ENCODE assay signal across 8 cellular contexts in genomic region chr6:149065658-149066556, GRCh38.
DNase-seq lines count a peak whose midpoint lies in the region; ATAC-seq and TF ChIP-seq lines count a peak whose summit lies in the region.

No MANE protein-coding gene starts in this region.

- no peaks in the 10 kb centered on the region for H3K9me2 ChIP-seq in Karpas-422 (replicated peaks; ENCODE audit: insufficient read depth, low read length)

- H3K36me3 Mint-ChIP-seq in activated naive CD8-positive, alpha-beta T cell treated with anti-CD3 and anti-CD28 coated beads, Interleukin-2, amount 50 U/mL, for 24 hours (ENCODE audit: low read depth) = no peaks in the 10 kb centered on the region
- no peaks in the 10 kb centered on the region for H3K36me3 Mint-ChIP-seq in stimulated activated naive B cell treated with anti-CD40 and anti-IgM and Interleukin-4, amounts not matched to agents 10 μg/mL and 1 μg/mL and 100 μg/mL, for 72 hours
- H3K36me3 Mint-ChIP-seq in nephron progenitor cell (ENCODE audit: low read depth) = peaks cover 4% of the 10 kb centered on the region

- no peak overlapping the region for H3K27ac ChIP-seq in Karpas-422 (ENCODE audit: low read length)

- H3K4me3 Mint-ChIP-seq in activated naive CD8-positive, alpha-beta T cell treated with anti-CD3 and anti-CD28 coated beads, Interleukin-2, amount 50 U/mL, for 24 hours = peak overlapping the region; percentile 38
- peak overlapping the region; percentile 29 to 65 for H3K4me3 Mint-ChIP-seq in stimulated activated naive B cell treated with anti-CD40 and anti-IgM and Interleukin-4, amounts not matched to agents 10 μg/mL and 1 μg/mL and 100 μg/mL, for 72 hours
- H3K4me3 Mint-ChIP-seq in nephron progenitor cell = no peak overlapping the region

- no peaks in the 10 kb centered on the region for H3K79me2 ChIP-seq in Karpas-422 (ENCODE audit: low read length)

- H3K9me3 ChIP-seq in Karpas-422 (ENCODE audit: low read length) = no peaks in the 10 kb centered on the region

- peak; percentile 53 for DNase-seq in Karpas-422
- DNase-seq in activated naive CD8-positive, alpha-beta T cell treated with anti-CD3 and anti-CD28 coated beads, Interleukin-2, amount 50 U/mL, for 24 hours = no peak
- peak; percentile 66 for DNase-seq in stimulated activated naive B cell treated with anti-CD40 and anti-IgM and Interleukin-4, amounts not matched to agents 10 μg/mL and 1 μg/mL and 100 μg/mL, for 72 hours
- DNase-seq in NCI-H2227 (lab: John Stamatoyannopoulos, UW; ENCODE audit: unreplicated experiment) = no peak
- no peak for DNase-seq in nephron progenitor cell
- DNase-seq in GM03348 (ENCODE audit: low spot score) = no peak

- no peak for TF ChIP-seq CTCF in nephron progenitor cell (IDR thresholded peaks at IDR 0.05)

- peaks cover 33% of the 10 kb centered on the region for H3K4me1 Mint-ChIP-seq in activated naive CD8-positive, alpha-beta T cell treated with anti-CD3 and anti-CD28 coated beads, Interleukin-2, amount 50 U/mL, for 24 hours
- peaks cover 28 to 57% of the 10 kb centered on the region in 2 donors for H3K4me1 Mint-ChIP-seq in stimulated activated naive B cell treated with anti-CD40 and anti-IgM and Interleukin-4, amounts not matched to agents 10 μg/mL and 1 μg/mL and 100 μg/mL, for 72 hours
- peaks cover 24% of the 10 kb centered on the region for H3K4me1 Mint-ChIP-seq in nephron progenitor cell

- peaks cover 11% of the 10 kb centered on the region for H3K4me1 ChIP-seq in Karpas-422 (ENCODE audit: low read length)

- H3K27me3 ChIP-seq in Karpas-422 (ENCODE audit: low read length) = no peaks in the 10 kb centered on the region

- peak overlapping the region; percentile 81 for H3K27ac Mint-ChIP-seq in activated naive CD8-positive, alpha-beta T cell treated with anti-CD3 and anti-CD28 coated beads, Interleukin-2, amount 50 U/mL, for 24 hours
- peak overlapping the region; percentile 43 for H3K27ac Mint-ChIP-seq in stimulated activated naive B cell treated with anti-CD40 and anti-IgM and Interleukin-4, amounts not matched to agents 10 μg/mL and 1 μg/mL and 100 μg/mL, for 72 hours
- H3K27ac Mint-ChIP-seq in nephron progenitor cell = no peak overlapping the region

- no peak overlapping the region for H3K4me2 ChIP-seq in Karpas-422 (ENCODE audit: low read depth, low read length, poor library complexity, severe bottlenecking)

- peak; percentile 93 for ATAC-seq in GM18508 (IDR thresholded peaks at IDR 0.05; ENCODE audit: insufficient read depth, unreplicated experiment)
- ATAC-seq in GM21576 (IDR thresholded peaks at IDR 0.05; ENCODE audit: unreplicated experiment) = peak; percentile 98
- peak; percentile 88 for ATAC-seq in activated naive CD8-positive, alpha-beta T cell treated with anti-CD3 and anti-CD28 coated beads, Interleukin-2, amount 50 U/mL, for 24 hours
- ATAC-seq in stimulated activated naive B cell treated with anti-CD40 and anti-IgM and Interleukin-4, amounts not matched to agents 10 μg/mL and 1 μg/mL and 100 μg/mL, for 72 hours (replicated peaks) = peak; percentile 99

- H3K36me3 ChIP-seq in Karpas-422 (ENCODE audit: insufficient read depth, low read length) = no peaks in the 10 kb centered on the region

- no peak overlapping the region for H3K4me3 ChIP-seq in Karpas-422 (ENCODE audit: low read length)

- H4K20me1 ChIP-seq in Karpas-422 (ENCODE audit: insufficient read depth, low read depth, low read length) = no peaks in the 10 kb centered on the region

- H3K9ac ChIP-seq in Karpas-422 (ENCODE audit: low read length) = 0 out of 2 replicates have a peak overlapping the region, but pooled peaks have one; percentile 18

- H3K27me3 Mint-ChIP-seq in activated naive CD8-positive, alpha-beta T cell treated with anti-CD3 and anti-CD28 coated beads, Interleukin-2, amount 50 U/mL, for 24 hours = no peaks in the 10 kb centered on the region
- H3K27me3 Mint-ChIP-seq in stimulated activated naive B cell treated with anti-CD40 and anti-IgM and Interleukin-4, amounts not matched to agents 10 μg/mL and 1 μg/mL and 100 μg/mL, for 72 hours = no peaks in the 10 kb centered on the region
- H3K27me3 Mint-ChIP-seq in nephron progenitor cell (ENCODE audit: low read depth, poor library complexity) = peaks cover 4% of the 10 kb centered on the region

- H3K9me3 Mint-ChIP-seq in activated naive CD8-positive, alpha-beta T cell treated with anti-CD3 and anti-CD28 coated beads, Interleukin-2, amount 50 U/mL, for 24 hours = no peaks in the 10 kb centered on the region
- no peaks in the 10 kb centered on the region for H3K9me3 Mint-ChIP-seq in stimulated activated naive B cell treated with anti-CD40 and anti-IgM and Interleukin-4, amounts not matched to agents 10 μg/mL and 1 μg/mL and 100 μg/mL, for 72 hours
- no peaks in the 10 kb centered on the region for H3K9me3 Mint-ChIP-seq in nephron progenitor cell

- peak overlapping the region; percentile 8; the same call in 1 of the 2 replicates for H2AFZ ChIP-seq in Karpas-422 (ENCODE audit: low read length)

Comparison
In these comparisons a context has a peak if more than half of its experiments do, and no peak if none do; other contexts are left out.
1. DNase-seq: peak in Karpas-422 (single experiment) and stimulated activated naive B cell treated with anti-CD40 and anti-IgM and Interleukin-4, amounts not matched to agents 10 μg/mL and 1 μg/mL and 100 μg/mL, for 72 hours (single experiment); none in activated naive CD8-positive, alpha-beta T cell treated with anti-CD3 and anti-CD28 coated beads, Interleukin-2, amount 50 U/mL, for 24 hours (single experiment), NCI-H2227 (single experiment), nephron progenitor cell (single experiment) and GM03348 (single experiment).
2. Peak in every context shown above with its lines, with median percentiles within 50 percentile points of each other: ATAC-seq.